ENCODE assay signal across 14 cellular contexts in the genomic region with DNA sequence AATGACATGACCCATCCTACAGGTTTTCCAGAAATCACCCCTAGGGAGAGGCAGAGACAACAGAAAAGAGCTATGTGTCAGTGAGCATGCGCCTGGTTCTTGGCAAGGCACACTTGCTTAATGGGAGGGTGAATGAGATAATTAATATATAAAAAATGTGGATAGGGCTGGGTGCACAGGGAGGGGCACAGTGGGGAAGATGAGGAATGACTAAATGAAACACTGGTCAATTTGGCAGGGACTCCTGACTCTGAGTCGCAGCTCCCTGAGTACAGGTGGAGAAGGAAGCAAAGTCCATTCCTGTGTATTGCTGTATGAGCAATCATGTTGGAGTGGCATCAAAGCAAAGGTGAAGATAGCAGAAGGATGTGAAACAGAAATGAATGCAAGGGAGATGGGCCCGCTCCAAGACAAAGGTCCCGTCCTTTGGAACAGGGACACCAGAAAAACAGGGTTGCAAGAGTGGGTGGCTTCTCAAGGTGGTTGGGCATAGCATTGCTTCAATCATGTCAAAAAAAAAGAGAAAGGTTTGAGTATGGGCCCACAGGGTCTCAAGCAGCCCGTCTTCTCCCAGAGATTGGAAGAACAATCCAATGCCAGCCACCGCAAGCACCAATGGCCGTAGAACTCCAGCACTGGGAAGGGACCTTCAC.
DNase-seq lines count a peak whose midpoint lies in the region; ATAC-seq and TF ChIP-seq lines count a peak whose summit lies in the region.
"Had no signal": no experiment of that assay in that cellular context is flagged by ENCODE, and none has a peak within 500 bp of the region (broad histone marks: within the 10 kb centered on the region; RNA-seq: fewer than 3 reads in every experiment).

No MANE protein-coding gene starts in this region.

- no TSS peak for BruUV-seq in Caco-2 (replicated peaks; lab: Mats Ljungman, UMichigan)

- DNase-seq in Caco-2 (no peak), NCI-H69 (lab: John Stamatoyannopoulos, UW) (peak; percentile 20), pons (ENCODE audit: low spot score) (peak; percentile 17), DMS 273 (lab: John Stamatoyannopoulos, UW; ENCODE audit: unreplicated experiment) (no peak), A172 (ENCODE audit: low spot score) (no peak)
- no peak for DNase-seq in activated CD4-positive, alpha-beta T cell treated with anti-CD3 and anti-CD28 coated beads for 48 hours
- DNase-seq: activated gamma-delta T cell, GOT3, Kasumi-1, upper lobe of right lung had no signal

- H3K4me3 Mint-ChIP-seq in Caco-2 (ENCODE audit: unreplicated experiment): no peak overlapping the region

- H3K27ac Mint-ChIP-seq in Caco-2 (ENCODE audit: unreplicated experiment): peak overlapping the region; percentile 80

- H3K4me1 Mint-ChIP-seq in Caco-2 (ENCODE audit: low read depth, unreplicated experiment): no peaks in the 10 kb centered on the region

- peak; percentile 88 for ATAC-seq in esophagus mucosa
- no peak for ATAC-seq in GM18873 (IDR thresholded peaks at IDR 0.05; ENCODE audit: low FRiP score, unreplicated experiment)
- ATAC-seq: upper lobe of right lung had no signal

- no peaks in the 10 kb centered on the region for H3K36me3 ChIP-seq in Caco-2 (ENCODE audit: control insufficient read depth, insufficient read depth, low read length)
- H3K36me3 ChIP-seq: SJSA1, upper lobe of right lung had no signal

- H3K9me3 Mint-ChIP-seq in Caco-2 (ENCODE audit: unreplicated experiment): peaks cover 8% of the 10 kb centered on the region
- H3K9me3 Mint-ChIP-seq: CD8-positive, alpha-beta memory T cell had no signal

- no peak for TF ChIP-seq CTCF in Caco-2 (IDR thresholded peaks at IDR 0.05; ENCODE audit: insufficient read depth in 1 of 2, low read depth in 1 of 2, low read length in 1 of 2, severe bottlenecking in 1 of 2, unreplicated experiment in 1 of 2)

- no peaks in the 10 kb centered on the region for H3K36me3 Mint-ChIP-seq in Caco-2 (ENCODE audit: insufficient read depth, unreplicated experiment)
- H3K36me3 Mint-ChIP-seq: CD8-positive, alpha-beta memory T cell had no signal

- H3K9me3 ChIP-seq in Caco-2: no peaks in the 10 kb centered on the region
- H3K9me3 ChIP-seq: SJSA1, upper lobe of right lung had no signal

- H3K27me3 ChIP-seq in Caco-2 (replicated peaks; ENCODE audit: control insufficient read depth, insufficient read depth, low read length): no peaks in the 10 kb centered on the region
- H3K27me3 ChIP-seq: SJSA1, upper lobe of right lung had no signal

- no peaks in the 10 kb centered on the region for H3K27me3 Mint-ChIP-seq in Caco-2 (ENCODE audit: insufficient read depth, unreplicated experiment)

- CTCF ChIA-PET in Caco-2 (lab: Charles Lee): no interaction called here

- intact Hi-C loops in Caco-2 (cut with micrococcal nuclease; ENCODE audit: unreplicated experiment): no loop called here

- no peaks in the 10 kb centered on the region for H3K4me1 ChIP-seq in Caco-2
- H3K4me1 ChIP-seq: SJSA1, upper lobe of right lung had no signal

- POLR2A ChIA-PET in Caco-2 (lab: Charles Lee): no interaction called here

- no peak overlapping the region for H3K4me3 ChIP-seq in Caco-2 (ENCODE audit: low read depth, low read length)
- H3K4me3 ChIP-seq: SJSA1, upper lobe of right lung had no signal

Comparison
In these comparisons a context has a peak if more than half of its experiments do, and no peak if none do; other contexts are left out.
1. DNase-seq: peak in NCI-H69 (single experiment) and pons (single experiment); none in Caco-2 (0 of 2), activated CD4-positive, alpha-beta T cell treated with anti-CD3 and anti-CD28 coated beads for 48 hours (single experiment), DMS 273 (single experiment) and A172 (single experiment).